Comparison of ENCODE assay signal across 9 cellular contexts in genomic region chr1:41360074-41361027, GRCh38. TPM values are rescaled to one million over a fixed set of nuclear protein-coding genes. Genes with fewer than 3 reads are reported as not detected.
A peak's percentile ranks its signal among the peaks of the same experiment; 100 is the strongest.
DNase-seq lines count a peak whose midpoint lies in the region; ATAC-seq and TF ChIP-seq lines count a peak whose summit lies in the region.
"Had no signal": no experiment of that assay in that cellular context is flagged by ENCODE, and none has a peak within 500 bp of the region (broad histone marks: within the 10 kb centered on the region; RNA-seq: fewer than 3 reads in every experiment).

No MANE protein-coding gene starts in this region.

- no peak overlapping the region for H3K27ac Mint-ChIP-seq in neural crest cell (ENCODE audit: unreplicated experiment)

- peak overlapping the region; percentile 78 for H3K4me3 Mint-ChIP-seq in neural crest cell

- peaks cover 14 to 21% of the 10 kb centered on the region in 2 donors for H3K27me3 ChIP-seq in duodenal mucosa (ENCODE audit: control insufficient read depth in 1 of 2, insufficient read depth in 2 of 2, low read length in 2 of 2)

- no peaks in the 10 kb centered on the region for H3K36me3 Mint-ChIP-seq in neural crest cell (ENCODE audit: low read depth)

- no peak overlapping the region for H3K27ac ChIP-seq in duodenal mucosa (ENCODE audit: low read depth, low read length)

- ATAC-seq in GM18502 (IDR thresholded peaks at IDR 0.05; ENCODE audit: poor library complexity, unreplicated experiment) (no peak), GM21528 (IDR thresholded peaks at IDR 0.05; ENCODE audit: low FRiP score, unreplicated experiment) (no peak)

- H3K4me1 ChIP-seq in duodenal mucosa (ENCODE audit: control insufficient read depth in 1 of 2, insufficient read depth in 2 of 2, low read length in 2 of 2) = peaks cover 27 to 29% of the 10 kb centered on the region in 2 donors

- H3K27me3 Mint-ChIP-seq in neural crest cell (ENCODE audit: low read depth) = peaks cover 50% of the 10 kb centered on the region

- H3K4me1 Mint-ChIP-seq in neural crest cell = peaks cover 12% of the 10 kb centered on the region

- no peak for TF ChIP-seq CTCF in neural crest cell (conservative IDR thresholded peaks at IDR 0.05)

- peak overlapping the region; percentile 23 to 61 for H3K4me3 ChIP-seq in duodenal mucosa (ENCODE audit: low read depth in 1 of 2, low read length in 2 of 2)

- peak; percentile 73 for DNase-seq in ELF-1 (ENCODE audit: low read depth, low spot score)
- DNase-seq in NCI-H510A treated with DMSO at 0.1 percent for 48 hours (lab: John Stamatoyannopoulos, UW) = peak; percentile 62
- DNase-seq in neural crest cell (ENCODE audit: low read depth, low spot score) = no peak
- DNase-seq in NCI-H1092 (lab: John Stamatoyannopoulos, UW) = no peak
- DNase-seq in iPS-NIHi7 (ENCODE audit: extremely low spot score) = no peak

- no peaks in the 10 kb centered on the region for H3K9me3 ChIP-seq in duodenal mucosa (ENCODE audit: control insufficient read depth in 1 of 2, low read length in 2 of 2)

- H3K9me3 Mint-ChIP-seq in neural crest cell = no peaks in the 10 kb centered on the region

- no peaks in the 10 kb centered on the region for H3K36me3 ChIP-seq in duodenal mucosa (ENCODE audit: control insufficient read depth in 1 of 2, insufficient read depth in 2 of 2, low read length in 2 of 2)

- H3K9ac ChIP-seq in duodenal mucosa (ENCODE audit: low read depth in 1 of 2, low read length in 2 of 2) = peak overlapping the region in 1 of 2 donors; percentile 51

RNA-seq across cellular contexts. Expression of gene FOXO6, which starts 0.9 kb away (rescaled TPM):
- total RNA-seq in neural crest cell = 1.2 and 1.4 TPM in 2 replicates
- total RNA-seq: RPMI7951 had no signal

Comparison
In these comparisons a context has a peak if more than half of its experiments do, and no peak if none do; other contexts are left out.
1. DNase-seq: peak in ELF-1 (single experiment) and NCI-H510A treated with DMSO at 0.1 percent for 48 hours (single experiment); none in neural crest cell (single experiment), NCI-H1092 (single experiment) and iPS-NIHi7 (single experiment).